ENCODE assay signal across 1 cellular context in genomic region chr2:120539937-120540718, GRCh38.
A peak's percentile ranks its signal among the peaks of the same experiment; 100 is the strongest.
TF ChIP-seq lines count a peak whose summit lies in the region.

No MANE protein-coding gene starts in this region.

TF ChIP-seq in HepG2, 621 proteins besides CTCF, POLR2A, EP300 and RAD21 (continued from another document and continues in another):
- TF ChIP-seq, protein P1, sequence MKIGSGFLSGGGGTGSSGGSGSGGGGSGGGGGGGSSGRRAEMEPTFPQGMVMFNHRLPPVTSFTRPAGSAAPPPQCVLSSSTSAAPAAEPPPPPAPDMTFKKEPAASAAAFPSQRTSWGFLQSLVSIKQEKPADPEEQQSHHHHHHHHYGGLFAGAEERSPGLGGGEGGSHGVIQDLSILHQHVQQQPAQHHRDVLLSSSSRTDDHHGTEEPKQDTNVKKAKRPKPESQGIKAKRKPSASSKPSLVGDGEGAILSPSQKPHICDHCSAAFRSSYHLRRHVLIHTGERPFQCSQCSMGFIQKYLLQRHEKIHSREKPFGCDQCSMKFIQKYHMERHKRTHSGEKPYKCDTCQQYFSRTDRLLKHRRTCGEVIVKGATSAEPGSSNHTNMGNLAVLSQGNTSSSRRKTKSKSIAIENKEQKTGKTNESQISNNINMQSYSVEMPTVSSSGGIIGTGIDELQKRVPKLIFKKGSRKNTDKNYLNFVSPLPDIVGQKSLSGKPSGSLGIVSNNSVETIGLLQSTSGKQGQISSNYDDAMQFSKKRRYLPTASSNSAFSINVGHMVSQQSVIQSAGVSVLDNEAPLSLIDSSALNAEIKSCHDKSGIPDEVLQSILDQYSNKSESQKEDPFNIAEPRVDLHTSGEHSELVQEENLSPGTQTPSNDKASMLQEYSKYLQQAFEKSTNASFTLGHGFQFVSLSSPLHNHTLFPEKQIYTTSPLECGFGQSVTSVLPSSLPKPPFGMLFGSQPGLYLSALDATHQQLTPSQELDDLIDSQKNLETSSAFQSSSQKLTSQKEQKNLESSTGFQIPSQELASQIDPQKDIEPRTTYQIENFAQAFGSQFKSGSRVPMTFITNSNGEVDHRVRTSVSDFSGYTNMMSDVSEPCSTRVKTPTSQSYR (CRISPR knock-in tag; IDR thresholded peaks at IDR 0.05; ENCODE audit: borderline replicate concordance): no peak
- TF ChIP-seq RXRA (CRISPR knock-in tag; IDR thresholded peaks at IDR 0.05) (peak; percentile 69), MLLT10 (CRISPR knock-in tag; IDR thresholded peaks at IDR 0.05) (no peak), ZNF253 (CRISPR knock-in tag; IDR thresholded peaks at IDR 0.05; ENCODE audit: borderline replicate concordance) (no peak), MED8 (CRISPR knock-in tag; IDR thresholded peaks at IDR 0.05; ENCODE audit: insufficient replicate concordance) (no peak), ZNF597 (CRISPR knock-in tag; IDR thresholded peaks at IDR 0.05) (no peak), NPAS2 (CRISPR knock-in tag; IDR thresholded peaks at IDR 0.05; ENCODE audit: borderline replicate concordance) (no peak), ZNF614 (CRISPR knock-in tag; IDR thresholded peaks at IDR 0.05; ENCODE audit: borderline replicate concordance) (peak; percentile 80), ZSCAN31 (CRISPR knock-in tag; IDR thresholded peaks at IDR 0.05; ENCODE audit: low read depth) (peak; percentile 67), SRSF9 (IDR thresholded peaks at IDR 0.05; ENCODE audit: borderline replicate concordance, insufficient read depth, low read depth, low read length, poor library complexity, severe bottlenecking) (no peak), CREM (IDR thresholded peaks at IDR 0.05) (peak; percentile 33; the same call in 1 of the 2 replicates), CREM (CRISPR knock-in tag; IDR thresholded peaks at IDR 0.05) (no peak), HNF1A (IDR thresholded peaks at IDR 0.05; ENCODE audit: low read depth) (no peak), HNF1A (CRISPR knock-in tag; IDR thresholded peaks at IDR 0.05; ENCODE audit: borderline replicate concordance) (peak; percentile 70; the same call in 1 of the 2 replicates), ZNF12 (CRISPR knock-in tag; IDR thresholded peaks at IDR 0.05) (peak; percentile 97), CBX5 (CRISPR knock-in tag; IDR thresholded peaks at IDR 0.05; ENCODE audit: borderline replicate concordance) (peak; percentile 81; the same call in 1 of the 2 replicates), ZNF101 (CRISPR knock-in tag; IDR thresholded peaks at IDR 0.05; ENCODE audit: borderline replicate concordance, low read depth) (no peak), ZNF317 (CRISPR knock-in tag; IDR thresholded peaks at IDR 0.05) (peak; percentile 54), ZFY (CRISPR knock-in tag; IDR thresholded peaks at IDR 0.05) (peak; percentile 78), ZNF143 (CRISPR knock-in tag; IDR thresholded peaks at IDR 0.05) (peak; percentile 61; the same call in 1 of the 2 replicates), ZNF230 (CRISPR knock-in tag; IDR thresholded peaks at IDR 0.05) (peak; percentile 74; the same call in 1 of the 2 replicates), ATF2 (CRISPR knock-in tag; IDR thresholded peaks at IDR 0.05) (peak; percentile 95), CERS6 (CRISPR knock-in tag; IDR thresholded peaks at IDR 0.05) (no peak), NAIF1 (CRISPR knock-in tag; IDR thresholded peaks at IDR 0.05; ENCODE audit: borderline replicate concordance) (no peak; the same call in 1 of the 2 replicates), IRF9 (CRISPR knock-in tag; IDR thresholded peaks at IDR 0.05; ENCODE audit: borderline replicate concordance) (peak; percentile 41; the same call in 1 of the 2 replicates), TOE1 (CRISPR knock-in tag; IDR thresholded peaks at IDR 0.05) (no peak), ZMYM3 (CRISPR knock-in tag; IDR thresholded peaks at IDR 0.05) (peak; percentile 96), ZNF484 (CRISPR knock-in tag; IDR thresholded peaks at IDR 0.05; ENCODE audit: borderline replicate concordance, low read depth) (no peak), ZNF274 (CRISPR knock-in tag; IDR thresholded peaks at IDR 0.05) (no peak), MEIS2 (CRISPR knock-in tag; IDR thresholded peaks at IDR 0.05) (peak; percentile 78), ZNF562 (CRISPR knock-in tag; IDR thresholded peaks at IDR 0.05; ENCODE audit: borderline replicate concordance) (no peak), ZNF569 (CRISPR knock-in tag; IDR thresholded peaks at IDR 0.05; ENCODE audit: borderline replicate concordance) (no peak), ZEB1 (IDR thresholded peaks at IDR 0.05; ENCODE audit: insufficient replicate concordance, low read depth) (no peak), ZFP90 (CRISPR knock-in tag; IDR thresholded peaks at IDR 0.05; ENCODE audit: borderline replicate concordance) (peak; percentile 87; the same call in 1 of the 2 replicates), GTF3A (CRISPR knock-in tag; conservative IDR thresholded peaks at IDR 0.05) (no peak), ZFP1 (CRISPR knock-in tag; IDR thresholded peaks at IDR 0.05) (peak; percentile 45; the same call in 1 of the 2 replicates), NFYB (CRISPR knock-in tag; IDR thresholded peaks at IDR 0.05) (no peak), CENPBD1 (CRISPR knock-in tag; IDR thresholded peaks at IDR 0.05; ENCODE audit: borderline replicate concordance, low read depth) (no peak), FUBP1 (CRISPR knock-in tag; IDR thresholded peaks at IDR 0.05; ENCODE audit: borderline replicate concordance) (no peak), PAXIP1 (CRISPR knock-in tag; conservative IDR thresholded peaks at IDR 0.05) (peak; percentile 88), KMT2A (CRISPR knock-in tag; IDR thresholded peaks at IDR 0.05) (peak; percentile 33)
- TF ChIP-seq, protein P2, sequence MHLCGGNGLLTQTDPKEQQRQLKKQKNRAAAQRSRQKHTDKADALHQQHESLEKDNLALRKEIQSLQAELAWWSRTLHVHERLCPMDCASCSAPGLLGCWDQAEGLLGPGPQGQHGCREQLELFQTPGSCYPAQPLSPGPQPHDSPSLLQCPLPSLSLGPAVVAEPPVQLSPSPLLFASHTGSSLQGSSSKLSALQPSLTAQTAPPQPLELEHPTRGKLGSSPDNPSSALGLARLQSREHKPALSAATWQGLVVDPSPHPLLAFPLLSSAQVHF (CRISPR knock-in tag; IDR thresholded peaks at IDR 0.05): no peak
- TF ChIP-seq, protein P3, sequence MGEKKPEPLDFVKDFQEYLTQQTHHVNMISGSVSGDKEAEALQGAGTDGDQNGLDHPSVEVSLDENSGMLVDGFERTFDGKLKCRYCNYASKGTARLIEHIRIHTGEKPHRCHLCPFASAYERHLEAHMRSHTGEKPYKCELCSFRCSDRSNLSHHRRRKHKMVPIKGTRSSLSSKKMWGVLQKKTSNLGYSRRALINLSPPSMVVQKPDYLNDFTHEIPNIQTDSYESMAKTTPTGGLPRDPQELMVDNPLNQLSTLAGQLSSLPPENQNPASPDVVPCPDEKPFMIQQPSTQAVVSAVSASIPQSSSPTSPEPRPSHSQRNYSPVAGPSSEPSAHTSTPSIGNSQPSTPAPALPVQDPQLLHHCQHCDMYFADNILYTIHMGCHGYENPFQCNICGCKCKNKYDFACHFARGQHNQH (CRISPR knock-in tag; IDR thresholded peaks at IDR 0.05): peak; percentile 87
